Comparison of ENCODE assay signal across 29 cellular contexts in genomic region chr17:72087876-72088275, GRCh38. TPM values are rescaled to one million over a fixed set of nuclear protein-coding genes. Genes with fewer than 3 reads are reported as not detected.
"Had no signal": no experiment of that assay in that cellular context is flagged by ENCODE, and none has a peak within 500 bp of the region (broad histone marks: within the 10 kb centered on the region; RNA-seq: fewer than 3 reads in every experiment).

No MANE protein-coding gene starts in this region.

- H3K27ac ChIP-seq: neural progenitor cell, ovary, parathyroid adenoma, psoas muscle, right lobe of liver, sigmoid colon, suprapubic skin, testis, tibial artery, transverse colon, upper lobe of right lung, uterus had no signal

- H3K4me2 ChIP-seq: neural progenitor cell had no signal

- DNase-seq: natural killer cell; occipital lobe; ovary; posterior cingulate gyrus; psoas muscle; right cardiac atrium; right lobe of liver; sigmoid colon; small intestine; stimulated activated CD4-positive, alpha-beta T cell treated with anti-CD3 and anti-CD28 coated beads, Interleukin-15, amount 100 ng/mL, for 24 hours; stimulated activated CD4-positive, alpha-beta T cell treated with anti-CD3 and anti-CD28 coated beads, Interleukin-2, amount 100 ng/mL, for 24 hours; stimulated activated CD4-positive, alpha-beta T cell treated with anti-CD3 and anti-CD28 coated beads, Interleukin-2, amount 100 ng/mL, for 48 hours; stimulated activated CD4-positive, alpha-beta T cell treated with anti-CD3 and anti-CD28 coated beads, Interleukin-4, amount 100 ng/mL, for 24 hours; stimulated activated naive B cell treated with anti-CD40 and anti-IgM and Interleukin-4, amounts not matched to agents 10 μg/mL and 1 μg/mL and 100 μg/mL, for 72 hours; stimulated activated naive CD4-positive, alpha-beta T cell treated with Interleukin-2 at 50 U/mL for 16 hours; stimulated activated naive CD8-positive, alpha-beta T cell treated with anti-CD3 and anti-CD28 coated beads, Interleukin-15, amount 100 ng/mL, for 72 hours; substantia nigra; testis; tibial artery; transverse colon; upper lobe of right lung; uterus had no signal

- H3K9me3 Mint-ChIP-seq: stimulated activated effector memory CD8-positive, alpha-beta T cell treated with anti-CD3 and anti-CD28 coated beads, Interleukin-12 subunit alpha, Interleukin-12 subunit beta, amount 100 ng/mL, for 72 hours; type B pancreatic cell had no signal

- H3K27ac Mint-ChIP-seq: natural killer cell; nephron; neural progenitor cell; progenitor cell of endocrine pancreas; stimulated activated effector memory CD8-positive, alpha-beta T cell treated with anti-CD3 and anti-CD28 coated beads, Interleukin-12 subunit alpha, Interleukin-12 subunit beta, amount 100 ng/mL, for 72 hours; stimulated activated naive B cell treated with anti-CD40 and anti-IgM and Interleukin-4, amounts not matched to agents 10 μg/mL and 1 μg/mL and 100 μg/mL, for 72 hours; stimulated activated naive CD8-positive, alpha-beta T cell treated with anti-CD3 and anti-CD28 coated beads, Interleukin-15, amount 100 ng/mL, for 72 hours; type B pancreatic cell had no signal

- H2AFZ ChIP-seq: neural progenitor cell, parathyroid adenoma had no signal

- H3K27me3 Mint-ChIP-seq: progenitor cell of endocrine pancreas; stimulated activated naive B cell treated with anti-CD40 and anti-IgM and Interleukin-4, amounts not matched to agents 10 μg/mL and 1 μg/mL and 100 μg/mL, for 72 hours; stimulated activated naive CD8-positive, alpha-beta T cell treated with anti-CD3 and anti-CD28 coated beads, Interleukin-15, amount 100 ng/mL, for 72 hours had no signal

- H3K36me3 ChIP-seq: neural progenitor cell, ovary, right lobe of liver, sigmoid colon, suprapubic skin, tibial artery, transverse colon, upper lobe of right lung, uterus had no signal

- H3K9ac ChIP-seq: neural progenitor cell, parathyroid adenoma had no signal

- H3K79me2 ChIP-seq: parathyroid adenoma had no signal

- H3K9me3 ChIP-seq: ovary, psoas muscle, right lobe of liver, sigmoid colon, suprapubic skin, testis, tibial artery, transverse colon, upper lobe of right lung, uterus had no signal

- H3K4me1 ChIP-seq: neural progenitor cell, parathyroid adenoma, psoas muscle, sigmoid colon, suprapubic skin, testis, transverse colon, upper lobe of right lung, uterus had no signal

- H3K36me3 Mint-ChIP-seq: natural killer cell; neural progenitor cell; stimulated activated effector memory CD8-positive, alpha-beta T cell treated with anti-CD3 and anti-CD28 coated beads, Interleukin-12 subunit alpha, Interleukin-12 subunit beta, amount 100 ng/mL, for 72 hours; stimulated activated naive B cell treated with anti-CD40 and anti-IgM and Interleukin-4, amounts not matched to agents 10 μg/mL and 1 μg/mL and 100 μg/mL, for 72 hours; type B pancreatic cell had no signal

- H3K4me3 ChIP-seq: neural progenitor cell, ovary, psoas muscle, right lobe of liver, sigmoid colon, suprapubic skin, testis, tibial artery, transverse colon, upper lobe of right lung, uterus had no signal

- H3K27me3 ChIP-seq: neural progenitor cell, ovary, right lobe of liver, sigmoid colon, suprapubic skin, testis, tibial artery, transverse colon, upper lobe of right lung, uterus had no signal

- ATAC-seq: natural killer cell; psoas muscle; right cardiac atrium; right lobe of liver; stimulated activated effector memory CD8-positive, alpha-beta T cell treated with anti-CD3 and anti-CD28 coated beads, Interleukin-12 subunit alpha, Interleukin-12 subunit beta, amount 100 ng/mL, for 72 hours; stimulated activated naive B cell treated with anti-CD40 and anti-IgM and Interleukin-4, amounts not matched to agents 10 μg/mL and 1 μg/mL and 100 μg/mL, for 72 hours; stimulated activated naive CD8-positive, alpha-beta T cell treated with anti-CD3 and anti-CD28 coated beads, Interleukin-15, amount 100 ng/mL, for 72 hours; upper lobe of right lung had no signal

- H3K4me3 Mint-ChIP-seq: natural killer cell; nephron; neural progenitor cell; stimulated activated effector memory CD8-positive, alpha-beta T cell treated with anti-CD3 and anti-CD28 coated beads, Interleukin-12 subunit alpha, Interleukin-12 subunit beta, amount 100 ng/mL, for 72 hours; stimulated activated naive B cell treated with anti-CD40 and anti-IgM and Interleukin-4, amounts not matched to agents 10 μg/mL and 1 μg/mL and 100 μg/mL, for 72 hours; stimulated activated naive CD8-positive, alpha-beta T cell treated with anti-CD3 and anti-CD28 coated beads, Interleukin-15, amount 100 ng/mL, for 72 hours; type B pancreatic cell had no signal

- H3K4me1 Mint-ChIP-seq: natural killer cell; nephron; neural progenitor cell; stimulated activated effector memory CD8-positive, alpha-beta T cell treated with anti-CD3 and anti-CD28 coated beads, Interleukin-12 subunit alpha, Interleukin-12 subunit beta, amount 100 ng/mL, for 72 hours; stimulated activated naive B cell treated with anti-CD40 and anti-IgM and Interleukin-4, amounts not matched to agents 10 μg/mL and 1 μg/mL and 100 μg/mL, for 72 hours; stimulated activated naive CD8-positive, alpha-beta T cell treated with anti-CD3 and anti-CD28 coated beads, Interleukin-15, amount 100 ng/mL, for 72 hours had no signal

RNA-seq across cellular contexts. Expression of gene SOX9, which starts 32.9 kb away (rescaled TPM):
- total RNA-seq: natural killer cell had no signal
